ENCODE assay signal across 27 cellular contexts in the genomic region with DNA sequence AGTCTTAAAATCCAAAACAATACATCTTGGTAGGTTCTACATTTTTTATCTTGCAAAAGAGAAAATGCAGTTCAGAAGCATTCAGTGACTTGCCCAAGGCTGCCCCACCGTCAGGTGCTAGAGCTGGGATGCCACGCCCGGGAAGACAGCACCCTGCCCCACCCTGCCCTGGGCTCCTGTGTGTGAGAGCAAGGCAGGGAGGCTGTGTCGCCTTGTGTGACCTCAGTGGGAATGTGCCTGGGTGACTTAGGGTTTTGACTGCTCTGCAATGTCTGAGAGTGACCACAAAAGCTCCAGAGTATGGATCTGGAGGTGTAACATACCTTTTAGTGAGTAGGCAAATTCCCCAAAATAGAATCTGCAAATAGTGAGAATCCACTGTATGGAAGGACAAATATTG.
"Had no signal": no experiment of that assay in that cellular context is flagged by ENCODE, and none has a peak within 500 bp of the region (broad histone marks: within the 10 kb centered on the region; RNA-seq: fewer than 3 reads in every experiment).

No MANE protein-coding gene starts in this region.

- H3K4me3 ChIP-seq: body of pancreas, cardiac muscle cell, lower lobe of right lung, neural progenitor cell, smooth muscle cell, testis, upper lobe of left lung had no signal

- FAIRE-seq: endometrium had no signal

- ATAC-seq: activated CD4-positive, CD25-positive, alpha-beta regulatory T cell treated with anti-CD3 and anti-CD28 coated beads, Interleukin-2, amount 50 U/mL, for 24 hours; activated CD8-positive, alpha-beta memory T cell treated with anti-CD3 and anti-CD28 coated beads, Interleukin-2, amount 10 ng/mL, durations not matched to agents 7 days and 5 days; activated naive CD8-positive, alpha-beta T cell treated with anti-CD3 and anti-CD28 coated beads, Interleukin-2, amount 50 U/mL, for 24 hours; naive thymus-derived CD8-positive, alpha-beta T cell; sciatic nerve; stimulated activated naive B cell treated with anti-CD40 and anti-IgM and Interleukin-4, amounts not matched to agents 10 μg/mL and 1 μg/mL and 100 μg/mL, for 72 hours had no signal

- H3K4me1 Mint-ChIP-seq: activated CD4-positive, alpha-beta memory T cell treated with anti-CD3 and anti-CD28 coated beads, Interleukin-2, amount 10 ng/mL, durations not matched to agents 7 days and 5 days; activated CD4-positive, alpha-beta T cell treated with anti-CD3 and anti-CD28 coated beads, Interleukin-2, amount 10 ng/mL, durations not matched to agents 24 days and 14 days; activated CD8-positive, alpha-beta memory T cell treated with anti-CD3 and anti-CD28 coated beads, Interleukin-2, amount 10 ng/mL, durations not matched to agents 7 days and 5 days; activated naive CD8-positive, alpha-beta T cell treated with anti-CD3 and anti-CD28 coated beads, Interleukin-2, amount 50 U/mL, for 24 hours; stimulated activated naive B cell treated with anti-CD40 and anti-IgM and Interleukin-4, amounts not matched to agents 10 μg/mL and 1 μg/mL and 100 μg/mL, for 72 hours had no signal

- H3K36me3 Mint-ChIP-seq: activated CD8-positive, alpha-beta memory T cell treated with anti-CD3 and anti-CD28 coated beads, Interleukin-2, amount 10 ng/mL, durations not matched to agents 7 days and 5 days had no signal

- DNase-seq: activated CD4-positive, alpha-beta memory T cell treated with anti-CD3 and anti-CD28 coated beads, Interleukin-2, amount 10 ng/mL, durations not matched to agents 7 days and 5 days; activated CD4-positive, alpha-beta T cell treated with anti-CD3 and anti-CD28 coated beads, Interleukin-2, amount 10 ng/mL, durations not matched to agents 24 days and 14 days; activated CD8-positive, alpha-beta memory T cell treated with anti-CD3 and anti-CD28 coated beads, Interleukin-2, amount 10 ng/mL, durations not matched to agents 7 days and 5 days; activated effector memory CD4-positive, alpha-beta T cell treated with anti-CD3 and anti-CD28 coated beads, Interleukin-2, amount 50 U/mL, for 16 hours; activated naive CD4-positive, alpha-beta T cell treated with anti-CD3 and anti-CD28 coated beads, Interleukin-2, amount 50 U/mL, for 16 hours; activated naive CD8-positive, alpha-beta T cell treated with anti-CD3 and anti-CD28 coated beads, Interleukin-2, amount 50 U/mL, for 24 hours; activated T-cell treated with anti-CD3 and anti-CD28 coated beads for 4 hours; anterior cingulate cortex; body of pancreas; effector CD4-positive, alpha-beta T cell; foreskin melanocyte; hippocampal formation; lower lobe of right lung; mesendoderm; naive thymus-derived CD8-positive, alpha-beta T cell; stimulated activated CD4-positive, alpha-beta T cell treated with anti-CD3 and anti-CD28 coated beads, Interleukin-2, amount 100 ng/mL, for 48 hours; stimulated activated CD8-positive, alpha-beta memory T cell treated with anti-CD3 and anti-CD28 coated beads, Interleukin-4, amount 100 ng/mL, for 48 hours; stimulated activated naive B cell treated with anti-CD40 and anti-IgM and Interleukin-4, amounts not matched to agents 10 μg/mL and 1 μg/mL and 100 μg/mL, for 72 hours; testis; upper lobe of left lung had no signal

- H3K27ac ChIP-seq: body of pancreas, cardiac muscle cell, neural progenitor cell, testis had no signal

- H3K27ac Mint-ChIP-seq: activated CD4-positive, alpha-beta memory T cell treated with anti-CD3 and anti-CD28 coated beads, Interleukin-2, amount 10 ng/mL, durations not matched to agents 7 days and 5 days; activated CD4-positive, alpha-beta T cell treated with anti-CD3 and anti-CD28 coated beads, Interleukin-2, amount 10 ng/mL, durations not matched to agents 24 days and 14 days; activated CD8-positive, alpha-beta memory T cell treated with anti-CD3 and anti-CD28 coated beads, Interleukin-2, amount 10 ng/mL, durations not matched to agents 7 days and 5 days; activated naive CD8-positive, alpha-beta T cell treated with anti-CD3 and anti-CD28 coated beads, Interleukin-2, amount 50 U/mL, for 24 hours; dendritic cell treated with granulocyte-macrophage colony-stimulating factor and Interleukin-4, amounts not matched to agents 40 ng/mL and 50 ng/mL, for 4 days; neural progenitor cell; stimulated activated naive B cell treated with anti-CD40 and anti-IgM and Interleukin-4, amounts not matched to agents 10 μg/mL and 1 μg/mL and 100 μg/mL, for 72 hours had no signal

- H3K27me3 Mint-ChIP-seq: activated CD4-positive, alpha-beta memory T cell treated with anti-CD3 and anti-CD28 coated beads, Interleukin-2, amount 10 ng/mL, durations not matched to agents 7 days and 5 days; activated CD4-positive, alpha-beta T cell treated with anti-CD3 and anti-CD28 coated beads, Interleukin-2, amount 10 ng/mL, durations not matched to agents 24 days and 14 days; activated CD8-positive, alpha-beta memory T cell treated with anti-CD3 and anti-CD28 coated beads, Interleukin-2, amount 10 ng/mL, durations not matched to agents 7 days and 5 days; activated naive CD8-positive, alpha-beta T cell treated with anti-CD3 and anti-CD28 coated beads, Interleukin-2, amount 50 U/mL, for 24 hours; dendritic cell treated with granulocyte-macrophage colony-stimulating factor and Interleukin-4, amounts not matched to agents 40 ng/mL and 50 ng/mL, for 4 days; naive thymus-derived CD8-positive, alpha-beta T cell; stimulated activated naive B cell treated with anti-CD40 and anti-IgM and Interleukin-4, amounts not matched to agents 10 μg/mL and 1 μg/mL and 100 μg/mL, for 72 hours had no signal

- H3K4me1 ChIP-seq: lower lobe of right lung, neural progenitor cell, testis had no signal

- H3K36me3 ChIP-seq: neural progenitor cell had no signal

- H3K9me3 Mint-ChIP-seq: activated CD4-positive, alpha-beta memory T cell treated with anti-CD3 and anti-CD28 coated beads, Interleukin-2, amount 10 ng/mL, durations not matched to agents 7 days and 5 days; activated CD4-positive, alpha-beta T cell treated with anti-CD3 and anti-CD28 coated beads, Interleukin-2, amount 10 ng/mL, durations not matched to agents 24 days and 14 days; activated naive CD8-positive, alpha-beta T cell treated with anti-CD3 and anti-CD28 coated beads, Interleukin-2, amount 50 U/mL, for 24 hours; dendritic cell treated with granulocyte-macrophage colony-stimulating factor and Interleukin-4, amounts not matched to agents 40 ng/mL and 50 ng/mL, for 4 days; naive thymus-derived CD8-positive, alpha-beta T cell; neural progenitor cell; stimulated activated naive B cell treated with anti-CD40 and anti-IgM and Interleukin-4, amounts not matched to agents 10 μg/mL and 1 μg/mL and 100 μg/mL, for 72 hours had no signal

- H3K4me3 Mint-ChIP-seq: activated CD4-positive, alpha-beta memory T cell treated with anti-CD3 and anti-CD28 coated beads, Interleukin-2, amount 10 ng/mL, durations not matched to agents 7 days and 5 days; activated CD4-positive, alpha-beta T cell treated with anti-CD3 and anti-CD28 coated beads, Interleukin-2, amount 10 ng/mL, durations not matched to agents 24 days and 14 days; activated CD8-positive, alpha-beta memory T cell treated with anti-CD3 and anti-CD28 coated beads, Interleukin-2, amount 10 ng/mL, durations not matched to agents 7 days and 5 days; activated naive CD8-positive, alpha-beta T cell treated with anti-CD3 and anti-CD28 coated beads, Interleukin-2, amount 50 U/mL, for 24 hours; dendritic cell treated with granulocyte-macrophage colony-stimulating factor and Interleukin-4, amounts not matched to agents 40 ng/mL and 50 ng/mL, for 4 days; naive thymus-derived CD8-positive, alpha-beta T cell; neural progenitor cell; stimulated activated naive B cell treated with anti-CD40 and anti-IgM and Interleukin-4, amounts not matched to agents 10 μg/mL and 1 μg/mL and 100 μg/mL, for 72 hours had no signal

- H3K27me3 ChIP-seq: body of pancreas, cardiac muscle cell, neural progenitor cell, testis, upper lobe of left lung had no signal

- H3K9me3 ChIP-seq: body of pancreas, lower lobe of right lung, testis, upper lobe of left lung had no signal
